In genomic region chr2:233400341-233400740, GRCh38 we compare ENCODE assay signal across 15 cellular contexts. TPM values are rescaled to one million over a fixed set of nuclear protein-coding genes. Genes with fewer than 3 reads are reported as not detected.
A peak's percentile ranks its signal among the peaks of the same experiment; 100 is the strongest.
DNase-seq lines count a peak whose midpoint lies in the region; ATAC-seq, FAIRE-seq and TF ChIP-seq lines count a peak whose summit lies in the region.
"Had no signal": no experiment of that assay in that cellular context is flagged by ENCODE, and none has a peak within 500 bp of the region (broad histone marks: within the 10 kb centered on the region; RNA-seq: fewer than 3 reads in every experiment).

No MANE protein-coding gene starts in this region.

- no peak for FAIRE-seq in frontal cortex (lab: Jason Lieb, UNC)
- FAIRE-seq: endometrium, islet of Langerhans had no signal

- WGBS in heart left ventricle, 4 donors, result 80 to 89% (median 83%) methylated on average over 5 to 6 of the region's 6 CpGs
- WGBS in mesenchymal stem cell, result 88% methylated on average over 5 of the region's 6 CpGs

- peaks cover 17% of the 10 kb centered on the region for H3K79me1 ChIP-seq in mesenchymal stem cell (replicated peaks; ENCODE audit: low read length, poor library complexity, severe bottlenecking)

- H3K9me3 Mint-ChIP-seq in activated CD8-positive, alpha-beta memory T cell treated with anti-CD3 and anti-CD28 coated beads, Interleukin-2, amount 10 ng/mL, durations not matched to agents 7 days and 5 days (ENCODE audit: low read depth), result no peaks in the 10 kb centered on the region

- H3K27me3 Mint-ChIP-seq in activated CD8-positive, alpha-beta memory T cell treated with anti-CD3 and anti-CD28 coated beads, Interleukin-2, amount 10 ng/mL, durations not matched to agents 7 days and 5 days, result no peaks in the 10 kb centered on the region

- H3K9me3 ChIP-seq in heart left ventricle, result no peaks in the 10 kb centered on the region
- H3K9me3 ChIP-seq in right atrium auricular region, result no peaks in the 10 kb centered on the region
- H3K9me3 ChIP-seq in mesenchymal stem cell (ENCODE audit: control insufficient read depth, low read length), result no peaks in the 10 kb centered on the region
- H3K9me3 ChIP-seq in effector memory CD4-positive, alpha-beta T cell (ENCODE audit: control insufficient read depth, low read length), result no peaks in the 10 kb centered on the region
- H3K9me3 ChIP-seq: tibial artery had no signal

- H3K27me3 ChIP-seq in heart left ventricle, result no peaks in the 10 kb centered on the region
- H3K27me3 ChIP-seq in right atrium auricular region, result no peaks in the 10 kb centered on the region
- no peaks in the 10 kb centered on the region for H3K27me3 ChIP-seq in mesenchymal stem cell (ENCODE audit: control insufficient read depth in 1 of 2, insufficient read depth in 1 of 2, low read length in 2 of 2)
- no peaks in the 10 kb centered on the region for H3K27me3 ChIP-seq in effector memory CD4-positive, alpha-beta T cell (replicated peaks; ENCODE audit: control insufficient read depth, insufficient read depth, low read length, poor library complexity, severe bottlenecking)
- H3K27me3 ChIP-seq: tibial artery had no signal

- no peak overlapping the region for H3K18ac ChIP-seq in mesenchymal stem cell (ENCODE audit: low read depth in 1 of 2, low read length in 2 of 2)

- H3K9ac ChIP-seq in mesenchymal stem cell (ENCODE audit: low read length), result no peak overlapping the region

- H3K4me3 ChIP-seq in heart left ventricle (no peak overlapping the region), right atrium auricular region (no peak overlapping the region), mesenchymal stem cell (ENCODE audit: insufficient read depth in 1 of 2, low read depth in 1 of 2, low read length in 2 of 2) (no peak overlapping the region)
- no peak overlapping the region for H3K4me3 ChIP-seq in effector memory CD4-positive, alpha-beta T cell (ENCODE audit: insufficient read depth, low read depth, low read length, poor library complexity, severe bottlenecking)
- H3K4me3 ChIP-seq: tibial artery had no signal

- TF ChIP-seq CTCF in heart left ventricle (IDR thresholded peaks at IDR 0.05) (no peak), right atrium auricular region (IDR thresholded peaks at IDR 0.05) (no peak)

- no peak overlapping the region for H2BK12ac ChIP-seq in mesenchymal stem cell (ENCODE audit: low read length in 2 of 2)

- H2BK15ac ChIP-seq in mesenchymal stem cell (ENCODE audit: low read depth, poor library complexity, severe bottlenecking), result no peak overlapping the region

- DNase-seq in heart left ventricle (no peak), right atrium auricular region (ENCODE audit: low spot score) (no peak), mesenchymal stem cell (no peak), NCI-H2171 treated with DMSO at 0.1 percent for 48 hours (lab: John Stamatoyannopoulos, UW) (no peak), frontal cortex (ENCODE audit: low spot score in 2 of 2) (no peak)
- DNase-seq in activated CD8-positive, alpha-beta memory T cell treated with anti-CD3 and anti-CD28 coated beads, Interleukin-2, amount 10 ng/mL, durations not matched to agents 7 days and 5 days, result peak; percentile 39
- DNase-seq in effector memory CD4-positive, alpha-beta T cell, result no peak
- DNase-seq: DMS79 treated with DMSO at 0.1 percent for 48 hours, midbrain, NCI-H2107, SIG-M5 had no signal

- H3K27ac Mint-ChIP-seq in activated CD8-positive, alpha-beta memory T cell treated with anti-CD3 and anti-CD28 coated beads, Interleukin-2, amount 10 ng/mL, durations not matched to agents 7 days and 5 days, result peak overlapping the region; percentile 85

- H3K4ac ChIP-seq in mesenchymal stem cell (ENCODE audit: low read depth in 1 of 2, low read length in 2 of 2), result no peak overlapping the region

- no peak overlapping the region for H3K27ac ChIP-seq in heart left ventricle
- H3K27ac ChIP-seq in right atrium auricular region, result no peak overlapping the region
- H3K27ac ChIP-seq in mesenchymal stem cell (ENCODE audit: low read length, poor library complexity, severe bottlenecking), result no peak overlapping the region
- H3K27ac ChIP-seq in effector memory CD4-positive, alpha-beta T cell (ENCODE audit: insufficient read depth, low read length, poor library complexity, severe bottlenecking), result no peak overlapping the region
- H3K27ac ChIP-seq: tibial artery had no signal

- H2AK5ac ChIP-seq in mesenchymal stem cell (ENCODE audit: low read length, severe bottlenecking), result no peak overlapping the region

- no peak overlapping the region for H2BK5ac ChIP-seq in mesenchymal stem cell (ENCODE audit: low read depth, low read length, poor library complexity, severe bottlenecking)

- H4K91ac ChIP-seq in mesenchymal stem cell (ENCODE audit: low read length), result peak overlapping the region; percentile 12

- H3K4me1 ChIP-seq in heart left ventricle, result peaks cover 0 to 15% (median 0%) of the 10 kb centered on the region in 12 donors
- H3K4me1 ChIP-seq in right atrium auricular region, result no peaks in the 10 kb centered on the region
- H3K4me1 ChIP-seq in mesenchymal stem cell (ENCODE audit: control insufficient read depth, insufficient read depth, low read depth, low read length), result peaks cover 6% of the 10 kb centered on the region
- peaks cover 23% of the 10 kb centered on the region for H3K4me1 ChIP-seq in effector memory CD4-positive, alpha-beta T cell (ENCODE audit: control insufficient read depth, insufficient read depth, low read length, poor library complexity, severe bottlenecking)
- H3K4me1 ChIP-seq: tibial artery had no signal

- H2AFZ ChIP-seq in mesenchymal stem cell (ENCODE audit: low read depth, low read length), result no peak overlapping the region

- H3K14ac ChIP-seq in mesenchymal stem cell (ENCODE audit: low read length in 2 of 2), result no peak overlapping the region

- peak overlapping the region; percentile 5 for H3K4me3 Mint-ChIP-seq in activated CD8-positive, alpha-beta memory T cell treated with anti-CD3 and anti-CD28 coated beads, Interleukin-2, amount 10 ng/mL, durations not matched to agents 7 days and 5 days

- H3K36me3 Mint-ChIP-seq in activated CD8-positive, alpha-beta memory T cell treated with anti-CD3 and anti-CD28 coated beads, Interleukin-2, amount 10 ng/mL, durations not matched to agents 7 days and 5 days, result peaks cover 26% of the 10 kb centered on the region

- no peak overlapping the region for H2BK120ac ChIP-seq in mesenchymal stem cell (ENCODE audit: low read depth, low read length)

- H3K23ac ChIP-seq in mesenchymal stem cell (ENCODE audit: low read length in 2 of 2), result no peak overlapping the region

- H3K4me1 Mint-ChIP-seq in activated CD8-positive, alpha-beta memory T cell treated with anti-CD3 and anti-CD28 coated beads, Interleukin-2, amount 10 ng/mL, durations not matched to agents 7 days and 5 days, result peaks cover 48% of the 10 kb centered on the region

- H3K4me2 ChIP-seq in mesenchymal stem cell (ENCODE audit: low read length, poor library complexity, severe bottlenecking), result no peak overlapping the region

- CTCF ChIA-PET in activated CD8-positive, alpha-beta memory T cell treated with anti-CD3 and anti-CD28 coated beads, Interleukin-2, amount 10 ng/mL, durations not matched to agents 7 days and 5 days (lab: Charles Lee), result interaction anchor here (1.5 to 10.7 kb wide), 3 partner anchors 20 to 45 kb away, joined by 4 to 193 read pairs (median 145); no protein-coding TSS in a partner anchor

- ATAC-seq in heart left ventricle, result peak in 3 of 4 donors; percentile 12 to 45 (median 36)
- ATAC-seq in activated CD8-positive, alpha-beta memory T cell treated with anti-CD3 and anti-CD28 coated beads, Interleukin-2, amount 10 ng/mL, durations not matched to agents 7 days and 5 days, result peak; percentile 40
- ATAC-seq in GM21423 (IDR thresholded peaks at IDR 0.05; ENCODE audit: unreplicated experiment), result no peak

- H4K8ac ChIP-seq in mesenchymal stem cell (ENCODE audit: low read length), result no peak overlapping the region

- intact Hi-C loops in heart left ventricle (cut with DNase I), result loop anchor here in 3 of 10 donors (5.0 kb wide), 1 partner anchor 42 kb away; no protein-coding TSS in a partner anchor

- TF ChIP-seq POLR2A in heart left ventricle (IDR thresholded peaks at IDR 0.05), result no peak

- peaks cover 0 to 16% (median 0%) of the 10 kb centered on the region in 9 donors for H3K36me3 ChIP-seq in heart left ventricle
- H3K36me3 ChIP-seq in right atrium auricular region, result no peaks in the 10 kb centered on the region
- peaks cover 3 to 8% of the 10 kb centered on the region in 2 experiments for H3K36me3 ChIP-seq in mesenchymal stem cell (ENCODE audit: control insufficient read depth in 1 of 2, insufficient read depth in 2 of 2, low read depth in 1 of 2, low read length in 2 of 2)
- no peaks in the 10 kb centered on the region for H3K36me3 ChIP-seq in effector memory CD4-positive, alpha-beta T cell (ENCODE audit: control insufficient read depth, insufficient read depth, low read length)

RNA-seq across cellular contexts. Expression of gene DGKD, which starts 46.0 kb away (rescaled TPM):
- 10 to 100 TPM; 15.5 to 67.3 (median 42.8) TPM for total RNA-seq in heart left ventricle
- 10 to 100 TPM; 51.2 to 88.6 TPM for polyA plus RNA-seq in heart left ventricle
- total RNA-seq in right atrium auricular region, result 10 to 100 TPM; 18.4 to 40.1 TPM
- 10 to 100 TPM; 42.3 to 92.4 TPM for total RNA-seq in activated CD8-positive, alpha-beta memory T cell treated with anti-CD3 and anti-CD28 coated beads, Interleukin-2, amount 10 ng/mL, durations not matched to agents 7 days and 5 days
- polyA plus RNA-seq in mesenchymal stem cell (2013, experiment 1 of 2), result 10.4 TPM
- 7.8 TPM for polyA plus RNA-seq in mesenchymal stem cell (2013, experiment 2 of 2)
- total RNA-seq in frontal cortex, result 46.5 TPM
